1 cellular context compared by ENCODE assay signal in genomic region chr16:85536073-85536410, GRCh38.
TF ChIP-seq lines count a peak whose summit lies in the region.

No MANE protein-coding gene starts in this region.

TF ChIP-seq in HepG2, 621 proteins besides CTCF, POLR2A, EP300 and RAD21 (continued from another document):
- TF ChIP-seq ZNF281 (CRISPR knock-in tag; IDR thresholded peaks at IDR 0.05; ENCODE audit: borderline replicate concordance) = no peak
- 0 out of 2 replicates have a peak, but pooled peaks have one; percentile 2 for TF ChIP-seq HOXA3 (CRISPR knock-in tag; IDR thresholded peaks at IDR 0.05)
- no peak for TF ChIP-seq ZBTB26 (CRISPR knock-in tag; IDR thresholded peaks at IDR 0.05; ENCODE audit: borderline replicate concordance)
- TF ChIP-seq NFKB2 (CRISPR knock-in tag; IDR thresholded peaks at IDR 0.05; ENCODE audit: borderline replicate concordance) = no peak; the same call in 1 of the 2 replicates
- no peak for TF ChIP-seq ZNF775 (CRISPR knock-in tag; IDR thresholded peaks at IDR 0.05; ENCODE audit: borderline replicate concordance)
- TF ChIP-seq HNF1A (IDR thresholded peaks at IDR 0.05; ENCODE audit: low read depth) = no peak
- TF ChIP-seq HNF1A (CRISPR knock-in tag; IDR thresholded peaks at IDR 0.05; ENCODE audit: borderline replicate concordance) = no peak
- 0 out of 2 replicates have a peak, but pooled peaks have one; percentile 12 for TF ChIP-seq ZNF891 (CRISPR knock-in tag; IDR thresholded peaks at IDR 0.05)
- TF ChIP-seq RBM22 (optimal IDR thresholded peaks at IDR 0.05; ENCODE audit: low read length) = no peak
- no peak for TF ChIP-seq ZMAT5 (CRISPR knock-in tag; IDR thresholded peaks at IDR 0.05; ENCODE audit: borderline replicate concordance, low read depth)
- TF ChIP-seq MTERF4 (CRISPR knock-in tag; IDR thresholded peaks at IDR 0.05) = no peak
- no peak; the same call in 1 of the 2 replicates for TF ChIP-seq ZNF777 (CRISPR knock-in tag; IDR thresholded peaks at IDR 0.05)
- TF ChIP-seq ZNF333 (CRISPR knock-in tag; IDR thresholded peaks at IDR 0.05; ENCODE audit: borderline replicate concordance) = peak; percentile 53; the same call in 1 of the 2 replicates
- TF ChIP-seq TGIF2 (CRISPR knock-in tag; IDR thresholded peaks at IDR 0.05) = no peak
- TF ChIP-seq ISL2 (CRISPR knock-in tag; IDR thresholded peaks at IDR 0.05) = 0 out of 2 replicates have a peak, but pooled peaks have one; percentile 21
- no peak for TF ChIP-seq ZNF800 (CRISPR knock-in tag; IDR thresholded peaks at IDR 0.05)
- TF ChIP-seq E2F2 (CRISPR knock-in tag; IDR thresholded peaks at IDR 0.05; ENCODE audit: borderline replicate concordance) = peak; percentile 62; the same call in 1 of the 2 replicates
- TF ChIP-seq SCMH1 (CRISPR knock-in tag; IDR thresholded peaks at IDR 0.05; ENCODE audit: borderline replicate concordance) = no peak
- TF ChIP-seq ZNF512 (CRISPR knock-in tag; IDR thresholded peaks at IDR 0.05) = no peak
- no peak for TF ChIP-seq ZNF484 (CRISPR knock-in tag; IDR thresholded peaks at IDR 0.05; ENCODE audit: borderline replicate concordance, low read depth)
- no peak for TF ChIP-seq ZNF414 (CRISPR knock-in tag; IDR thresholded peaks at IDR 0.05)
- TF ChIP-seq CBX2 (IDR thresholded peaks at IDR 0.05; ENCODE audit: low read depth, low read length) = no peak
- no peak for TF ChIP-seq CBX2 (CRISPR knock-in tag; IDR thresholded peaks at IDR 0.05; ENCODE audit: low read depth)
- TF ChIP-seq ZNF570 (CRISPR knock-in tag; IDR thresholded peaks at IDR 0.05; ENCODE audit: borderline replicate concordance) = no peak
- peak; percentile 24; the same call in 1 of the 2 replicates for TF ChIP-seq CBFB (CRISPR knock-in tag; IDR thresholded peaks at IDR 0.05)
- TF ChIP-seq GMEB2 (CRISPR knock-in tag; IDR thresholded peaks at IDR 0.05; ENCODE audit: low read depth) = no peak
- TF ChIP-seq ZNF772 (CRISPR knock-in tag; IDR thresholded peaks at IDR 0.05) = no peak; the same call in 1 of the 2 replicates
- no peak for TF ChIP-seq ZNF879 (CRISPR knock-in tag; IDR thresholded peaks at IDR 0.05)
